In genomic region chr17:46733837-46734516, GRCh38 we compare ENCODE assay signal across 12 cellular contexts.
A peak's percentile ranks its signal among the peaks of the same experiment; 100 is the strongest.
DNase-seq lines count a peak whose midpoint lies in the region; ATAC-seq and TF ChIP-seq lines count a peak whose summit lies in the region.
"Had no signal": no experiment of that assay in that cellular context is flagged by ENCODE, and none has a peak within 500 bp of the region (broad histone marks: within the 10 kb centered on the region; RNA-seq: fewer than 3 reads in every experiment).

No MANE protein-coding gene starts in this region.

- dilution Hi-C loops in mammary epithelial cell (cut with HindIII; ENCODE audit: low sequenced_read_pairs) = loop anchor here (5.0 kb wide), 1 partner anchor 33 kb away; no protein-coding TSS in a partner anchor

- peak overlapping the region; percentile 53 for H3K4me2 ChIP-seq in mammary epithelial cell (ENCODE audit: insufficient read depth, low read depth, low read length)

- H3K27me3 ChIP-seq in BJ (ENCODE audit: control insufficient read depth, insufficient read depth, low read length) (no peaks in the 10 kb centered on the region), mammary epithelial cell (ENCODE audit: insufficient read depth, low read length) (no peaks in the 10 kb centered on the region), aorta (ENCODE audit: control insufficient read depth in 1 of 2, insufficient read depth in 2 of 2, low read length in 1 of 2) (no peaks in the 10 kb centered on the region)
- H3K27me3 ChIP-seq: colonic mucosa, Peyer's patch, sigmoid colon had no signal

- no peaks in the 10 kb centered on the region for H4K20me1 ChIP-seq in mammary epithelial cell (ENCODE audit: insufficient read depth, low read length)

- CTCF ChIA-PET in BJ (lab: Yijun Ruan, JAX) (interaction anchor here (0.8 kb wide), 1 partner anchor 17 kb away, joined by 3 read pairs; no protein-coding TSS in a partner anchor), mammary epithelial cell (lab: Charles Lee; ENCODE audit: low non-redundant PET) (no interaction called here)

- 67% methylated on average over 1 of the region's 1 CpG for WGBS in mammary epithelial cell (ENCODE audit: low coverage, missing lambda C conversion rate)
- WGBS in aorta, 2 donors = 97 to 99% methylated on average over 1 of the region's 1 CpG

- H3K9me3 ChIP-seq in mammary epithelial cell (replicated peaks; ENCODE audit: insufficient read depth, low read length) (no peaks in the 10 kb centered on the region), aorta (ENCODE audit: control insufficient read depth, low read length) (no peaks in the 10 kb centered on the region)
- H3K9me3 ChIP-seq: colonic mucosa, Peyer's patch, sigmoid colon had no signal

- POLR2A ChIA-PET in BJ (lab: Charles Lee) = no interaction called here

- no peaks in the 10 kb centered on the region for H3K79me2 ChIP-seq in mammary epithelial cell (ENCODE audit: insufficient read depth, low read length)

- H3K36me3 ChIP-seq in BJ (ENCODE audit: control insufficient read depth, insufficient read depth, low read length) = no peaks in the 10 kb centered on the region
- H3K36me3 ChIP-seq in mammary epithelial cell (ENCODE audit: insufficient read depth, low read length) = peaks cover 3% of the 10 kb centered on the region
- H3K36me3 ChIP-seq in aorta (ENCODE audit: control insufficient read depth in 1 of 2, insufficient read depth in 2 of 2, low read length in 1 of 2) = peaks cover 0 to 5% of the 10 kb centered on the region in 2 donors
- H3K36me3 ChIP-seq: colonic mucosa had no signal

- no peak overlapping the region for H2AFZ ChIP-seq in mammary epithelial cell (ENCODE audit: low read depth, low read length)

- no peak overlapping the region for H3K9ac ChIP-seq in mammary epithelial cell (ENCODE audit: insufficient read depth, low read length)

- no peak overlapping the region for H3K4me3 ChIP-seq in BJ (ENCODE audit: low read depth, low read length)
- H3K4me3 ChIP-seq in mammary epithelial cell (replicated peaks in 1 of 3; ENCODE audit: insufficient read depth in 1 of 3, low read depth in 2 of 3, low read length in 3 of 3) = no peak overlapping the region
- H3K4me3 ChIP-seq in aorta (ENCODE audit: low read length in 2 of 2) = no peak overlapping the region
- H3K4me3 ChIP-seq: colonic mucosa, Peyer's patch, sigmoid colon had no signal

- in situ Hi-C loops in mammary epithelial cell (cut with MboI; ENCODE audit: low sequenced_read_pairs in 2 of 2) = no loop called here

- TF ChIP-seq CTCF in BJ (IDR thresholded peaks at IDR 0.05; ENCODE audit: insufficient read depth, low read depth, low read length) (no peak), mammary epithelial cell (conservative IDR thresholded peaks at IDR 0.05 in 1 of 2, IDR thresholded peaks at IDR 0.05 in 1 of 2; ENCODE audit: extremely low read depth in 1 of 2, insufficient read depth in 1 of 2, low read depth in 1 of 2, low read length in 2 of 2) (no peak)

- DNase-seq in BJ (ENCODE audit: low read depth) (peak; percentile 41), LHCN-M2 (ENCODE audit: low read depth) (peak; percentile 58), mammary epithelial cell (peak; percentile 79), kidney glomerular epithelial cell (lab: John Stamatoyannopoulos, UW) (peak; percentile 46), NCI-H446 treated with DMSO at 0.1 percent for 48 hours (lab: John Stamatoyannopoulos, UW) (no peak), aorta (no peak), NCI-H2029 treated with DMSO at 0.1 percent for 48 hours (lab: John Stamatoyannopoulos, UW) (no peak)
- DNase-seq: amygdala, colonic mucosa, Peyer's patch, sigmoid colon had no signal

- BruUV-seq in mammary epithelial cell (replicated peaks; lab: Mats Ljungman, UMichigan) = no TSS peak

- H3K27ac ChIP-seq in mammary epithelial cell (ENCODE audit: insufficient read depth, low read depth, low read length) (no peak overlapping the region), aorta (ENCODE audit: low read depth in 1 of 2, low read length in 2 of 2) (no peak overlapping the region)
- H3K27ac ChIP-seq: colonic mucosa, Peyer's patch, sigmoid colon had no signal

- peaks cover 45% of the 10 kb centered on the region for H3K4me1 ChIP-seq in mammary epithelial cell (ENCODE audit: insufficient read depth, low read length)
- H3K4me1 ChIP-seq in aorta (ENCODE audit: control insufficient read depth in 1 of 2, insufficient read depth in 2 of 2, low read length in 2 of 2) = no peaks in the 10 kb centered on the region
- H3K4me1 ChIP-seq: colonic mucosa, Peyer's patch, sigmoid colon had no signal

- intact Hi-C loops in mammary epithelial cell (cut with micrococcal nuclease) = no loop called here
- intact Hi-C loops in aorta (cut with DNase I) = no loop called here

- no peak for ATAC-seq in GM21737 (IDR thresholded peaks at IDR 0.05; ENCODE audit: unreplicated experiment)
- no peak for ATAC-seq in aorta (ENCODE audit: low FRiP score)

Comparison
In these comparisons a context has a peak if more than half of its experiments do, and no peak if none do; other contexts are left out.
1. DNase-seq: peak in BJ (single experiment), LHCN-M2 (single experiment), mammary epithelial cell (single experiment) and kidney glomerular epithelial cell (single experiment); none in NCI-H446 treated with DMSO at 0.1 percent for 48 hours (single experiment), aorta (0 of 2) and NCI-H2029 treated with DMSO at 0.1 percent for 48 hours (single experiment).